ENCODE assay signal across 9 cellular contexts in genomic region chr12:132145334-132145733, GRCh38. TPM values are rescaled to one million over a fixed set of nuclear protein-coding genes. Genes with fewer than 3 reads are reported as not detected.
DNase-seq lines count a peak whose midpoint lies in the region; ATAC-seq and TF ChIP-seq lines count a peak whose summit lies in the region.
"Had no signal": no experiment of that assay in that cellular context is flagged by ENCODE, and none has a peak within 500 bp of the region (broad histone marks: within the 10 kb centered on the region; RNA-seq: fewer than 3 reads in every experiment).

No MANE protein-coding gene starts in this region.

- no peak for DNase-seq in activated CD8-positive, alpha-beta memory T cell treated with anti-CD3 and anti-CD28 coated beads, Interleukin-2, amount 10 ng/mL, durations not matched to agents 7 days and 5 days
- no peak for DNase-seq in activated CD8-positive, alpha-beta memory T cell treated with anti-CD3 and anti-CD28 coated beads, Interleukin-2, amount 50 U/mL, for 4 hours
- no peak for DNase-seq in activated CD8-positive, alpha-beta T cell treated with anti-CD3 and anti-CD28 coated beads for 36 hours
- DNase-seq in stimulated activated naive B cell treated with anti-CD40 and anti-IgM and Interleukin-4, amounts not matched to agents 10 μg/mL and 1 μg/mL and 100 μg/mL, for 72 hours, result no peak
- DNase-seq in hypothalamus (lab: John Stamatoyannopoulos, UW), result no peak
- DNase-seq in DMS53 (lab: John Stamatoyannopoulos, UW), result no peak
- DNase-seq: RPMI8226 had no signal

- peaks cover 43% of the 10 kb centered on the region for H3K36me3 ChIP-seq in iPS-20b (ENCODE audit: insufficient read depth, low read depth, low read length)

- ATAC-seq in activated CD8-positive, alpha-beta memory T cell treated with anti-CD3 and anti-CD28 coated beads, Interleukin-2, amount 10 ng/mL, durations not matched to agents 7 days and 5 days, result no peak
- ATAC-seq in activated CD8-positive, alpha-beta T cell treated with anti-CD3 and anti-CD28 coated beads for 36 hours, result no peak
- no peak for ATAC-seq in stimulated activated naive B cell treated with anti-CD40 and anti-IgM and Interleukin-4, amounts not matched to agents 10 μg/mL and 1 μg/mL and 100 μg/mL, for 72 hours (replicated peaks)
- no peak for ATAC-seq in GM21360 (IDR thresholded peaks at IDR 0.05; ENCODE audit: unreplicated experiment)

- peak overlapping the region; percentile 86 for H3K4me3 ChIP-seq in iPS-20b (ENCODE audit: low read length)

- intact Hi-C loops in activated CD8-positive, alpha-beta T cell treated with anti-CD3 and anti-CD28 coated beads for 36 hours (cut with micrococcal nuclease), result no loop called here

- H3K9me3 ChIP-seq in iPS-20b (ENCODE audit: insufficient read depth, low read depth, low read length), result peaks cover 4% of the 10 kb centered on the region

- H3K4me1 Mint-ChIP-seq in activated CD8-positive, alpha-beta memory T cell treated with anti-CD3 and anti-CD28 coated beads, Interleukin-2, amount 10 ng/mL, durations not matched to agents 7 days and 5 days, result peaks cover 29% of the 10 kb centered on the region
- H3K4me1 Mint-ChIP-seq in activated CD8-positive, alpha-beta T cell treated with anti-CD3 and anti-CD28 coated beads for 36 hours (ENCODE audit: low read depth), result peaks cover 25% of the 10 kb centered on the region
- peaks cover 28 to 42% of the 10 kb centered on the region in 2 donors for H3K4me1 Mint-ChIP-seq in stimulated activated naive B cell treated with anti-CD40 and anti-IgM and Interleukin-4, amounts not matched to agents 10 μg/mL and 1 μg/mL and 100 μg/mL, for 72 hours

- peak overlapping the region; percentile 89 for H3K27ac Mint-ChIP-seq in activated CD8-positive, alpha-beta memory T cell treated with anti-CD3 and anti-CD28 coated beads, Interleukin-2, amount 10 ng/mL, durations not matched to agents 7 days and 5 days
- peak overlapping the region; percentile 88 for H3K27ac Mint-ChIP-seq in activated CD8-positive, alpha-beta T cell treated with anti-CD3 and anti-CD28 coated beads for 36 hours
- peak overlapping the region; percentile 99 for H3K27ac Mint-ChIP-seq in stimulated activated naive B cell treated with anti-CD40 and anti-IgM and Interleukin-4, amounts not matched to agents 10 μg/mL and 1 μg/mL and 100 μg/mL, for 72 hours

- H3K36me3 Mint-ChIP-seq in activated CD8-positive, alpha-beta memory T cell treated with anti-CD3 and anti-CD28 coated beads, Interleukin-2, amount 10 ng/mL, durations not matched to agents 7 days and 5 days, result peaks cover 2% of the 10 kb centered on the region
- H3K36me3 Mint-ChIP-seq in activated CD8-positive, alpha-beta T cell treated with anti-CD3 and anti-CD28 coated beads for 36 hours (ENCODE audit: low read depth), result peaks cover 12% of the 10 kb centered on the region
- H3K36me3 Mint-ChIP-seq in stimulated activated naive B cell treated with anti-CD40 and anti-IgM and Interleukin-4, amounts not matched to agents 10 μg/mL and 1 μg/mL and 100 μg/mL, for 72 hours, result peaks cover 16 to 23% of the 10 kb centered on the region in 2 donors

- peaks cover 7% of the 10 kb centered on the region; the same call in 1 of the 2 replicates for H3K4me1 ChIP-seq in iPS-20b (ENCODE audit: insufficient read depth, low read length)

- no peaks in the 10 kb centered on the region for H3K27me3 Mint-ChIP-seq in activated CD8-positive, alpha-beta memory T cell treated with anti-CD3 and anti-CD28 coated beads, Interleukin-2, amount 10 ng/mL, durations not matched to agents 7 days and 5 days
- H3K27me3 Mint-ChIP-seq in activated CD8-positive, alpha-beta T cell treated with anti-CD3 and anti-CD28 coated beads for 36 hours, result no peaks in the 10 kb centered on the region
- H3K27me3 Mint-ChIP-seq in stimulated activated naive B cell treated with anti-CD40 and anti-IgM and Interleukin-4, amounts not matched to agents 10 μg/mL and 1 μg/mL and 100 μg/mL, for 72 hours, result peaks cover 0 to 5% of the 10 kb centered on the region in 2 donors

- peak overlapping the region; percentile 84 for H3K4me3 Mint-ChIP-seq in activated CD8-positive, alpha-beta memory T cell treated with anti-CD3 and anti-CD28 coated beads, Interleukin-2, amount 10 ng/mL, durations not matched to agents 7 days and 5 days
- peak overlapping the region; percentile 90 for H3K4me3 Mint-ChIP-seq in activated CD8-positive, alpha-beta T cell treated with anti-CD3 and anti-CD28 coated beads for 36 hours
- peak overlapping the region; percentile 89 to 96 for H3K4me3 Mint-ChIP-seq in stimulated activated naive B cell treated with anti-CD40 and anti-IgM and Interleukin-4, amounts not matched to agents 10 μg/mL and 1 μg/mL and 100 μg/mL, for 72 hours

- peak overlapping the region; percentile 76; the same call in 1 of the 2 replicates for H3K9ac ChIP-seq in iPS-20b (ENCODE audit: low read depth, low read length)

- no peak for TF ChIP-seq CTCF in activated CD8-positive, alpha-beta T cell treated with anti-CD3 and anti-CD28 coated beads for 36 hours (IDR thresholded peaks at IDR 0.05)

- POLR2A ChIA-PET in activated CD8-positive, alpha-beta T cell treated with anti-CD3 and anti-CD28 coated beads for 36 hours (lab: Charles Lee), result interaction anchor here (1.1 to 1.4 kb wide), 5 partner anchors 9 to 293 kb away, joined by 3 to 8 read pairs (median 4); no protein-coding TSS in a partner anchor

- H3K27me3 ChIP-seq in iPS-20b (ENCODE audit: insufficient read depth, low read length), result no peaks in the 10 kb centered on the region

- CTCF ChIA-PET in activated CD8-positive, alpha-beta memory T cell treated with anti-CD3 and anti-CD28 coated beads, Interleukin-2, amount 10 ng/mL, durations not matched to agents 7 days and 5 days (lab: Charles Lee), result interaction anchor here (1.1 to 1.5 kb wide), 2 partner anchors 8 to 269 kb away, joined by 3 to 9 read pairs; no protein-coding TSS in a partner anchor
- CTCF ChIA-PET in activated CD8-positive, alpha-beta T cell treated with anti-CD3 and anti-CD28 coated beads for 36 hours (lab: Charles Lee), result interaction anchor here (1.3 to 1.4 kb wide), 2 partner anchors 9 to 74 kb away, joined by 3 to 5 read pairs; no protein-coding TSS in a partner anchor

- H3K9me3 Mint-ChIP-seq in activated CD8-positive, alpha-beta memory T cell treated with anti-CD3 and anti-CD28 coated beads, Interleukin-2, amount 10 ng/mL, durations not matched to agents 7 days and 5 days (ENCODE audit: low read depth), result no peaks in the 10 kb centered on the region
- H3K9me3 Mint-ChIP-seq in activated CD8-positive, alpha-beta T cell treated with anti-CD3 and anti-CD28 coated beads for 36 hours, result no peaks in the 10 kb centered on the region
- H3K9me3 Mint-ChIP-seq in stimulated activated naive B cell treated with anti-CD40 and anti-IgM and Interleukin-4, amounts not matched to agents 10 μg/mL and 1 μg/mL and 100 μg/mL, for 72 hours, result no peaks in the 10 kb centered on the region

- no peak overlapping the region for H3K27ac ChIP-seq in iPS-20b (ENCODE audit: low read length)

RNA-seq across cellular contexts. Expression of gene NOC4L, which starts 1.1 kb away (rescaled TPM):
- 10 to 100 TPM; 38.0 to 42.9 TPM for total RNA-seq in activated CD8-positive, alpha-beta memory T cell treated with anti-CD3 and anti-CD28 coated beads, Interleukin-2, amount 10 ng/mL, durations not matched to agents 7 days and 5 days
- total RNA-seq in activated CD8-positive, alpha-beta T cell treated with anti-CD3 and anti-CD28 coated beads for 36 hours, result 10 to 100 TPM; 35.6 to 41.2 TPM

RNA-seq across cellular contexts. Expression of gene DDX51, which starts 1.2 kb away (rescaled TPM):
- total RNA-seq in activated CD8-positive, alpha-beta memory T cell treated with anti-CD3 and anti-CD28 coated beads, Interleukin-2, amount 10 ng/mL, durations not matched to agents 7 days and 5 days, result 10 to 100 TPM; 24.4 to 30.5 TPM
- total RNA-seq in activated CD8-positive, alpha-beta T cell treated with anti-CD3 and anti-CD28 coated beads for 36 hours, result 10 to 100 TPM; 24.1 to 25.5 TPM
